Comparison of ENCODE assay signal across 8 cellular contexts in the genomic region with DNA sequence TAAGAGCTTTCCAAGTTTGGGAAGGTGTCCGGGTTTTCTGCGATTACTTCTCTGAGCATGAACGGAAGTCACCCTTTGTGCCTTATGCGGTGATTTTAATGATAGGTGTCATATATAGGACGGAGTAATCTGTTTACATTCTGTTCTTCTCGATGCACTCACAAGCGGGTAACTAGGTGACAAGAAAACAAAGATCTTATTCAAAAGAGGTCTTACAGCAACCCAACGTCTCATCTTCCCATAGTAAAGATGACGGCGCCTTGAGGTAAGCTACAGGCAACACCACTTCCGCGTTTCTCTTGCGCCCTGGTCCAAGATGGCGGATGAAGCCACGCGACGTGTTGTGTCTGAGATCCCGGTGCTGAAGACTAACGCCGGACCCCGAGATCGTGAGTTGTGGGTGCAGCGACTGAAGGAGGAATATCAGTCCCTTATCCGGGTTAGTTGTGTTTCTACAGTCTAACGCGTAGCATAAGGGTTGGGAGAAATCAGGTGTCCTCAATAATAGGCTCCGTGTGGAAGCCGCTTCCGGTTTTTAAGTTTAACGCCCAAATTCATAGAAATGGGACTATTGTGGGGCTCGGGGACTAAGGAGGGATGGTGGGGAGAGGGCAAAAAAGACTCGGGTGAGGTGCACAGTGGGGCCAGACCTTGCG. TPM values are rescaled to one million over a fixed set of nuclear protein-coding genes. Genes with fewer than 3 reads are reported as not detected.
DNase-seq lines count a peak whose midpoint lies in the region; ATAC-seq and TF ChIP-seq lines count a peak whose summit lies in the region.

Gene UFC1, plus strand, starts transcription at position 297 of the 656 bp plus-strand sequence. Its CDS starts 20 bp downstream, at position 317.

- no peaks in the 10 kb centered on the region for H3K27me3 ChIP-seq in A673 (replicated peaks; ENCODE audit: insufficient read depth, low read depth, low read length, poor library complexity)

- peak within 1 kb of the TSS; percentile 56 for H3K4me3 ChIP-seq in A673 (ENCODE audit: low read depth, low read length, poor library complexity, severe bottlenecking)

- H3K27me3 Mint-ChIP-seq in activated B cell treated with CpG ODN at 0.5 μM for 24 hours: no peaks in the 10 kb centered on the region

- CTCF ChIA-PET in A673 (lab: Charles Lee): interaction anchor here (0.6 kb wide), 1 partner anchor 163 kb away, joined by 8 read pairs; no protein-coding TSS in a partner anchor
- CTCF ChIA-PET in activated B cell treated with CpG ODN at 0.5 μM for 24 hours (lab: Charles Lee): interaction anchor here (1.0 to 3.2 kb wide), 3 partner anchors 12 to 164 kb away, joined by 6 to 12 read pairs (median 7); partner anchors contain the start of gene PPOX

- no peak for TF ChIP-seq CTCF in A673 (conservative IDR thresholded peaks at IDR 0.05; ENCODE audit: low read depth, low read length)
- no peak for TF ChIP-seq CTCF in activated B cell treated with CpG ODN at 0.5 μM for 24 hours (IDR thresholded peaks at IDR 0.05)

- TSS peak; percentile 99 for BruUV-seq in A673 (replicated peaks; lab: Mats Ljungman, UMichigan)

- no peaks in the 10 kb centered on the region for H3K36me3 ChIP-seq in A673 (ENCODE audit: insufficient read depth, low read length, poor library complexity, severe bottlenecking)

- no peaks in the 10 kb centered on the region for H3K9me3 Mint-ChIP-seq in activated B cell treated with CpG ODN at 0.5 μM for 24 hours

- H3K36me3 Mint-ChIP-seq in activated B cell treated with CpG ODN at 0.5 μM for 24 hours (ENCODE audit: low read depth): peaks cover 29% of the 10 kb centered on the region

- peaks cover 5% of the 10 kb centered on the region for H3K4me1 ChIP-seq in A673 (ENCODE audit: insufficient read depth, low read length, poor library complexity, severe bottlenecking)

- peak within 1 kb of the TSS; percentile 99 for H3K4me3 Mint-ChIP-seq in activated B cell treated with CpG ODN at 0.5 μM for 24 hours

- H3K27ac ChIP-seq in A673 (ENCODE audit: low read depth, low read length, poor library complexity, severe bottlenecking): peak within 1 kb of the TSS; percentile 95

- no peaks in the 10 kb centered on the region for H3K9me3 ChIP-seq in A673 (ENCODE audit: low read depth, low read length, poor library complexity, severe bottlenecking)

- DNase-seq in A673 (ENCODE audit: low spot score): peak; percentile 95
- peak; percentile 94 for DNase-seq in NCI-H345 treated with DMSO at 0.1 percent for 48 hours (lab: John Stamatoyannopoulos, UW; ENCODE audit: unreplicated experiment)
- peak; percentile 66 for DNase-seq in activated B cell treated with CpG ODN at 0.5 μM for 24 hours
- DNase-seq in central memory CD4-positive, alpha-beta T cell: peak; percentile 90
- DNase-seq in islet precursor cell: peak; percentile 90
- DNase-seq in stimulated activated CD4-positive, alpha-beta T cell treated with anti-CD3 and anti-CD28 coated beads, Interleukin-12 subunit alpha, Interleukin-12 subunit beta, amount 100 ng/mL, for 4 hours: peak; percentile 65

- intact Hi-C loops in A673 (cut with micrococcal nuclease; ENCODE audit: unreplicated experiment) (loop anchor here (2.0 kb wide), 1 partner anchor 21 kb away; the partner anchor contains the start of gene DEDD), activated B cell treated with CpG ODN at 0.5 μM for 24 hours (cut with micrococcal nuclease) (loop anchor here (1.0 kb wide), 4 partner anchors 12 to 85 kb away; partner anchors contain the start of genes ARHGAP30, DEDD and PPOX)

- peaks cover 21% of the 10 kb centered on the region for H3K4me1 Mint-ChIP-seq in activated B cell treated with CpG ODN at 0.5 μM for 24 hours

- POLR2A ChIA-PET in A673 (lab: Charles Lee; ENCODE audit: low non-redundant PET) (no interaction called here), activated B cell treated with CpG ODN at 0.5 μM for 24 hours (lab: Charles Lee) (interaction anchor here (0.6 to 3.3 kb wide), 20 partner anchors 9 to 710 kb away, joined by 4 to 34 read pairs (median 6); partner anchors contain the start of genes ARHGAP30, B4GALT3, DEDD and F11R)

- ATAC-seq in GM18867 (IDR thresholded peaks at IDR 0.05; ENCODE audit: unreplicated experiment) (peak; percentile 86), HG03196 (IDR thresholded peaks at IDR 0.05; ENCODE audit: unreplicated experiment) (peak; percentile 75), activated B cell treated with CpG ODN at 0.5 μM for 24 hours (ENCODE audit: low read depth) (peak; percentile 94)

- H3K27ac Mint-ChIP-seq in activated B cell treated with CpG ODN at 0.5 μM for 24 hours: peak within 1 kb of the TSS; percentile 100

RNA-seq across cellular contexts. Expression of gene UFC1, which starts in this region (rescaled TPM):
- total RNA-seq in A673 (2021) (73.6 and 82.7 TPM in 2 replicates), activated B cell treated with CpG ODN at 0.5 μM for 24 hours (107 and 127 TPM in 2 replicates)

Comparison
In these comparisons a context has a peak if more than half of its experiments do, and no peak if none do; other contexts are left out.
1. Peak in every context shown above with its lines: DNase-seq, ATAC-seq, H3K4me3 ChIP-seq and H3K27ac ChIP-seq.